ENCODE assay signal across 12 cellular contexts in genomic region chr15:42914728-42915497, GRCh38. TPM values are rescaled to one million over a fixed set of nuclear protein-coding genes. Genes with fewer than 3 reads are reported as not detected.
DNase-seq lines count a peak whose midpoint lies in the region; ATAC-seq, FAIRE-seq and TF ChIP-seq lines count a peak whose summit lies in the region.
"Had no signal": no experiment of that assay in that cellular context is flagged by ENCODE, and none has a peak within 500 bp of the region (broad histone marks: within the 10 kb centered on the region; RNA-seq: fewer than 3 reads in every experiment).

No MANE protein-coding gene starts in this region.

- H3K79me2 ChIP-seq in osteoblast (ENCODE audit: insufficient read depth, low read length): peaks cover 54% of the 10 kb centered on the region

- TF ChIP-seq CTCF in brain microvascular endothelial cell (IDR thresholded peaks at IDR 0.05; ENCODE audit: low read depth, low read length, missing control alignments) (no peak), osteoblast (IDR thresholded peaks at IDR 0.05; ENCODE audit: extremely low read depth, low read depth, low read length) (no peak)

- DNase-seq in DMS79 treated with DMSO at 0.1 percent for 48 hours (lab: John Stamatoyannopoulos, UW) (peak; percentile 37), DMS79 (lab: John Stamatoyannopoulos, UW) (no peak), MV-4-11 (lab: John Stamatoyannopoulos, UW) (peak; percentile 76), brain microvascular endothelial cell (no peak), osteoblast (ENCODE audit: insufficient read length, low spot score, missing footprints) (no peak), HTR-8/SVneo (ENCODE audit: insufficient read length, low spot score) (no peak)
- DNase-seq: effector memory CD8-positive, alpha-beta T cell; naive thymus-derived CD4-positive, alpha-beta T cell; NCI-H345 had no signal

- H3K4me1 ChIP-seq in osteoblast (ENCODE audit: insufficient read depth, low read length): peaks cover 10% of the 10 kb centered on the region

- H3K36me3 ChIP-seq in brain microvascular endothelial cell (replicated peaks): no peaks in the 10 kb centered on the region
- H3K36me3 ChIP-seq in osteoblast (ENCODE audit: insufficient read depth, low read length): no peaks in the 10 kb centered on the region

- no peak for FAIRE-seq in HTR-8/SVneo (lab: Jason Lieb, UNC)

- no peaks in the 10 kb centered on the region for H3K27me3 ChIP-seq in brain microvascular endothelial cell (replicated peaks)
- H3K27me3 ChIP-seq in osteoblast (ENCODE audit: insufficient read depth, low read length): no peaks in the 10 kb centered on the region

- H3K4me3 ChIP-seq in brain microvascular endothelial cell (ENCODE audit: low read depth, low read length) (peak overlapping the region; percentile 4), osteoblast (ENCODE audit: insufficient read depth, low read length) (peak overlapping the region; percentile 63)

- peak overlapping the region; percentile 88 for H3K4me2 ChIP-seq in osteoblast (ENCODE audit: insufficient read depth, low read length)

- no peaks in the 10 kb centered on the region for H3K9me3 ChIP-seq in osteoblast (ENCODE audit: low read depth, low read length)

- H3K27ac ChIP-seq in brain microvascular endothelial cell (no peak overlapping the region), osteoblast (ENCODE audit: low read depth, low read length) (peak overlapping the region; percentile 44)
- H3K27ac ChIP-seq: 22Rv1 had no signal

- peak overlapping the region; percentile 85 for H2AFZ ChIP-seq in osteoblast (ENCODE audit: low read length)

- ATAC-seq in GM21515 (IDR thresholded peaks at IDR 0.05; ENCODE audit: unreplicated experiment) (no peak), HG03520 (IDR thresholded peaks at IDR 0.05; ENCODE audit: unreplicated experiment) (no peak)
- ATAC-seq: effector memory CD8-positive, alpha-beta T cell; naive thymus-derived CD4-positive, alpha-beta T cell had no signal

- in situ Hi-C loops in brain microvascular endothelial cell (cut with HindIII; ENCODE audit: low pct_ligation_motif_present, low sequenced_read_pairs): no loop called here

- peaks cover 8% of the 10 kb centered on the region for H4K20me1 ChIP-seq in osteoblast (ENCODE audit: insufficient read depth, low read length)

RNA-seq across cellular contexts. Expression of gene TTBK2, which starts 5.7 kb away (rescaled TPM):
- 13.0 and 15.2 TPM in 2 replicates for total RNA-seq in osteoblast

Comparison
In these comparisons a context has a peak if more than half of its experiments do, and no peak if none do; other contexts are left out.
1. DNase-seq: peak in DMS79 treated with DMSO at 0.1 percent for 48 hours (single experiment) and MV-4-11 (single experiment); none in DMS79 (single experiment), brain microvascular endothelial cell (single experiment), osteoblast (single experiment) and HTR-8/SVneo (single experiment).